2 cellular contexts compared by ENCODE assay signal in genomic region chr17:28849281-28849680, GRCh38.
TF ChIP-seq lines count a peak whose summit lies in the region.

No MANE protein-coding gene starts in this region.

TF ChIP-seq in A549, 52 proteins besides CTCF, POLR2A, EP300 and RAD21:
- TF ChIP-seq HEYL (CRISPR knock-in tag; IDR thresholded peaks at IDR 0.05), result no peak
- no peak for TF ChIP-seq SREBF2 (IDR thresholded peaks at IDR 0.05)
- no peak for TF ChIP-seq RARB (CRISPR knock-in tag; IDR thresholded peaks at IDR 0.05)
- TF ChIP-seq JUN (IDR thresholded peaks at IDR 0.05), result no peak
- TF ChIP-seq NPAS2 (CRISPR knock-in tag; IDR thresholded peaks at IDR 0.05; ENCODE audit: borderline replicate concordance), result no peak
- TF ChIP-seq CEBPB (IDR thresholded peaks at IDR 0.05), result no peak
- TF ChIP-seq POLR2AphosphoS2 (conservative IDR thresholded peaks at IDR 0.05; ENCODE audit: low read length), result no peak
- TF ChIP-seq FOXS1 (CRISPR knock-in tag; IDR thresholded peaks at IDR 0.05), result no peak
- no peak for TF ChIP-seq SMC3 (IDR thresholded peaks at IDR 0.05)
- TF ChIP-seq GATA3 (IDR thresholded peaks at IDR 0.05; ENCODE audit: borderline replicate concordance), result no peak
- TF ChIP-seq MAX (IDR thresholded peaks at IDR 0.05), result no peak
- no peak for TF ChIP-seq HOXA7 (CRISPR knock-in tag; IDR thresholded peaks at IDR 0.05)
- no peak for TF ChIP-seq CBX8 (IDR thresholded peaks at IDR 0.05)
- no peak for TF ChIP-seq HES2 (IDR thresholded peaks at IDR 0.05)

TF ChIP-seq in endothelial cell of umbilical vein, 7 proteins besides CTCF, POLR2A, EP300 and RAD21:
- TF ChIP-seq POLR2AphosphoS5 (IDR thresholded peaks at IDR 0.05; ENCODE audit: insufficient read depth, low read depth, low read length) (no peak), MYC (IDR thresholded peaks at IDR 0.05; ENCODE audit: low read depth, low read length) (no peak), FOS (IDR thresholded peaks at IDR 0.05; ENCODE audit: borderline replicate concordance, insufficient read depth, low read length) (no peak), JUN (IDR thresholded peaks at IDR 0.05; ENCODE audit: borderline replicate concordance, insufficient read depth, insufficient read length, low read depth) (no peak), EZH2 (IDR thresholded peaks at IDR 0.05; ENCODE audit: borderline replicate concordance, low read depth, low read length, severe bottlenecking) (no peak), MAX (IDR thresholded peaks at IDR 0.05; ENCODE audit: insufficient read depth, insufficient read length) (no peak), GATA2 (IDR thresholded peaks at IDR 0.05; ENCODE audit: insufficient read depth, insufficient read length, low read depth, low read length) (no peak)
